In the genomic region with DNA sequence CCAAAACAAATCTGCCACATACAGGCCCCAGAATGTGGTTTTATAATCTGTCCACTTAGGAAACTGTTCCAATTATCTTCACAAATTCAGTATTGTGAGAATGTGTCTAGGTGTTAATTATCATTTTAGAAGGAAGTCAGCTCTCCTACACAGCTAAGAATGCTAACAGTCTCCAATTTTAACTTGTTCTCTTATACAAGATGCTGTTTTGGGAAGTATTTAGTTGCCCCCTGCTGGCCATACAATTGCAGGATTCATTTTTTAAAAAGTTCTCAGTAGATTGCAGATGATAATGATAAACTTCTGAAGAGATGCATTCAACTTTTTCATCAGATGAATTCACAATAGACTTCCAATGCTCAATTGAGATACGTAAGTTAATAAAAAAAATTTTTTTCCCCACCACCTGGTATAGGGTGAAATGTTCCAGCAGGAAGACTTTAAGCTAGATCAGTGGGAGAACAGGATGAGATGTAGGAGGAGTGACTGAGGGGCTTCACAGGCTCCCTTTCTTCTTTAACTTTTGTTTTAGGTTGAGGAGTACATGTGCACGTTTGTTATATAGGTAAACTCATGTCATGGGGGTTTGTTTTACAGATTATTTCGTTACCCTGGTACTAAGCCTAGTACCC, we compare ENCODE assay signal across 8 cellular contexts. TPM values are rescaled to one million over a fixed set of nuclear protein-coding genes. Genes with fewer than 3 reads are reported as not detected.
DNase-seq lines count a peak whose midpoint lies in the region.

No MANE protein-coding gene starts in this region.

- H3K9me3 Mint-ChIP-seq in activated naive CD4-positive, alpha-beta T cell treated with anti-CD3 and anti-CD28 coated beads, Interleukin-2, amount 50 U/mL, for 24 hours: no peaks in the 10 kb centered on the region

- H3K36me3 ChIP-seq in HAP-1 (replicated peaks): no peaks in the 10 kb centered on the region

- no peaks in the 10 kb centered on the region for H3K27me3 ChIP-seq in HAP-1 (ENCODE audit: low read depth)

- H3K4me1 Mint-ChIP-seq in activated naive CD4-positive, alpha-beta T cell treated with anti-CD3 and anti-CD28 coated beads, Interleukin-2, amount 50 U/mL, for 24 hours: no peaks in the 10 kb centered on the region

- H3K4me1 ChIP-seq in HAP-1: no peaks in the 10 kb centered on the region

- H3K27ac Mint-ChIP-seq in activated naive CD4-positive, alpha-beta T cell treated with anti-CD3 and anti-CD28 coated beads, Interleukin-2, amount 50 U/mL, for 24 hours: peak overlapping the region; percentile 30

- no peak overlapping the region for H3K4me3 Mint-ChIP-seq in activated naive CD4-positive, alpha-beta T cell treated with anti-CD3 and anti-CD28 coated beads, Interleukin-2, amount 50 U/mL, for 24 hours

- DNase-seq in activated T-cell treated with anti-CD3 and anti-CD28 coated beads for 24 hours (ENCODE audit: low read depth) (peak; percentile 29), HAP-1 (ENCODE audit: low spot score in 2 of 2) (peak; percentile 41 to 53), NCI-H82 (lab: John Stamatoyannopoulos, UW) (peak; percentile 56), hippocampal formation (lab: John Stamatoyannopoulos, UW) (peak; percentile 5 to 65), mesenteric fat pad (ENCODE audit: low spot score) (no peak)
- no peak for DNase-seq in activated T-cell treated with anti-CD3 and anti-CD28 coated beads, Interleukin-2, amount 50 U/mL, for 1 hour
- peak in 2 of 3 experiments; percentile 2 for DNase-seq in stimulated activated CD4-positive, alpha-beta T cell treated with anti-CD3 and anti-CD28 coated beads, TNF-alpha, amount 100 ng/mL, for 24 hours (ENCODE audit: low read depth in 3 of 3)

- in situ Hi-C loops in HAP-1 (cut with MboI; ENCODE audit: low sequenced_read_pairs): no loop called here

- no peak overlapping the region for H3K4me3 ChIP-seq in HAP-1

- no peaks in the 10 kb centered on the region for H3K36me3 Mint-ChIP-seq in activated naive CD4-positive, alpha-beta T cell treated with anti-CD3 and anti-CD28 coated beads, Interleukin-2, amount 50 U/mL, for 24 hours

- no peaks in the 10 kb centered on the region for H3K27me3 Mint-ChIP-seq in activated naive CD4-positive, alpha-beta T cell treated with anti-CD3 and anti-CD28 coated beads, Interleukin-2, amount 50 U/mL, for 24 hours

- no peaks in the 10 kb centered on the region for H3K9me3 ChIP-seq in HAP-1

RNA-seq across cellular contexts. Expression of gene OSBPL8, which starts 27.3 kb away (rescaled TPM):
- 121 TPM for total RNA-seq in mesenteric fat pad

Comparison
In these comparisons a context has a peak if more than half of its experiments do, and no peak if none do; other contexts are left out.
1. DNase-seq: peak in activated T-cell treated with anti-CD3 and anti-CD28 coated beads for 24 hours (single experiment), HAP-1 (2 of 2), NCI-H82 (single experiment), hippocampal formation (2 of 2) and stimulated activated CD4-positive, alpha-beta T cell treated with anti-CD3 and anti-CD28 coated beads, TNF-alpha, amount 100 ng/mL, for 24 hours (2 of 3); none in activated T-cell treated with anti-CD3 and anti-CD28 coated beads, Interleukin-2, amount 50 U/mL, for 1 hour (single experiment) and mesenteric fat pad (single experiment).